1 cellular context compared by ENCODE assay signal in genomic region chr10:43384252-43385221, GRCh38.
A peak's percentile ranks its signal among the peaks of the same experiment; 100 is the strongest.
TF ChIP-seq lines count a peak whose summit lies in the region.

No MANE protein-coding gene starts in this region.

TF ChIP-seq in A549, 52 proteins besides CTCF, POLR2A, EP300 and RAD21 (continued from another document):
- TF ChIP-seq REST (IDR thresholded peaks at IDR 0.05) (no peak), TFCP2L1 (CRISPR knock-in tag; IDR thresholded peaks at IDR 0.05) (0 out of 2 replicates have a peak, but pooled peaks have one; percentile 24), JUN (IDR thresholded peaks at IDR 0.05) (no peak), HOXB5 (CRISPR knock-in tag; IDR thresholded peaks at IDR 0.05) (no peak)
